21 cellular contexts compared by ENCODE assay signal in genomic region chr16:65323655-65324237, GRCh38.
"Had no signal": no experiment of that assay in that cellular context is flagged by ENCODE, and none has a peak within 500 bp of the region (broad histone marks: within the 10 kb centered on the region; RNA-seq: fewer than 3 reads in every experiment).

No MANE protein-coding gene starts in this region.

- H3K9me3 Mint-ChIP-seq: activated naive CD4-positive, alpha-beta T cell treated with anti-CD3 and anti-CD28 coated beads for 36 hours had no signal

- H3K4me3 ChIP-seq: body of pancreas, cardiac muscle cell, heart left ventricle, transverse colon, uterus had no signal

- FAIRE-seq: islet of Langerhans had no signal

- DNase-seq: activated CD4-positive, alpha-beta T cell treated with anti-CD3 and anti-CD28 coated beads for 1 hour; activated CD4-positive, alpha-beta T cell treated with anti-CD3 and anti-CD28 coated beads, Interleukin-2, amount 50 U/mL, for 4 hours; activated effector memory CD4-positive, alpha-beta T cell treated with Interleukin-2 at 50 U/mL for 16 hours; activated naive CD4-positive, alpha-beta T cell treated with anti-CD3 and anti-CD28 coated beads for 36 hours; activated naive CD8-positive, alpha-beta T cell treated with anti-CD3 and anti-CD28 coated beads, Interleukin-2, amount 50 U/mL, for 24 hours; activated T-cell treated with anti-CD3 and anti-CD28 coated beads, Interleukin-2, amount 50 U/mL, for 48 hours; anterior cingulate cortex; body of pancreas; cortex of kidney; heart left ventricle; midbrain; natural killer cell; small intestine; stimulated activated CD4-positive, alpha-beta T cell treated with anti-CD3 and anti-CD28 coated beads, Interleukin-2, amount 100 ng/mL, for 24 hours; transverse colon; uterus; WERI-Rb-1 had no signal

- H3K4me3 Mint-ChIP-seq: activated naive CD4-positive, alpha-beta T cell treated with anti-CD3 and anti-CD28 coated beads for 36 hours; activated naive CD8-positive, alpha-beta T cell treated with anti-CD3 and anti-CD28 coated beads, Interleukin-2, amount 50 U/mL, for 24 hours; natural killer cell; stimulated activated effector memory CD8-positive, alpha-beta T cell treated with anti-CD3 and anti-CD28 coated beads, Interleukin-12 subunit alpha, Interleukin-12 subunit beta, amount 100 ng/mL, for 72 hours had no signal

- H3K36me3 Mint-ChIP-seq: natural killer cell; stimulated activated effector memory CD8-positive, alpha-beta T cell treated with anti-CD3 and anti-CD28 coated beads, Interleukin-12 subunit alpha, Interleukin-12 subunit beta, amount 100 ng/mL, for 72 hours had no signal

- H3K4me1 Mint-ChIP-seq: activated naive CD8-positive, alpha-beta T cell treated with anti-CD3 and anti-CD28 coated beads, Interleukin-2, amount 50 U/mL, for 24 hours; natural killer cell; stimulated activated effector memory CD8-positive, alpha-beta T cell treated with anti-CD3 and anti-CD28 coated beads, Interleukin-12 subunit alpha, Interleukin-12 subunit beta, amount 100 ng/mL, for 72 hours had no signal

- H3K27me3 Mint-ChIP-seq: activated naive CD8-positive, alpha-beta T cell treated with anti-CD3 and anti-CD28 coated beads, Interleukin-2, amount 50 U/mL, for 24 hours had no signal

- ATAC-seq: activated naive CD8-positive, alpha-beta T cell treated with anti-CD3 and anti-CD28 coated beads, Interleukin-2, amount 50 U/mL, for 24 hours; body of pancreas; heart left ventricle; natural killer cell; sciatic nerve; stimulated activated effector memory CD8-positive, alpha-beta T cell treated with anti-CD3 and anti-CD28 coated beads, Interleukin-12 subunit alpha, Interleukin-12 subunit beta, amount 100 ng/mL, for 72 hours had no signal

- H3K27ac Mint-ChIP-seq: activated naive CD4-positive, alpha-beta T cell treated with anti-CD3 and anti-CD28 coated beads for 36 hours; activated naive CD8-positive, alpha-beta T cell treated with anti-CD3 and anti-CD28 coated beads, Interleukin-2, amount 50 U/mL, for 24 hours; natural killer cell; stimulated activated effector memory CD8-positive, alpha-beta T cell treated with anti-CD3 and anti-CD28 coated beads, Interleukin-12 subunit alpha, Interleukin-12 subunit beta, amount 100 ng/mL, for 72 hours had no signal
